14 cellular contexts compared by ENCODE assay signal in the genomic region with DNA sequence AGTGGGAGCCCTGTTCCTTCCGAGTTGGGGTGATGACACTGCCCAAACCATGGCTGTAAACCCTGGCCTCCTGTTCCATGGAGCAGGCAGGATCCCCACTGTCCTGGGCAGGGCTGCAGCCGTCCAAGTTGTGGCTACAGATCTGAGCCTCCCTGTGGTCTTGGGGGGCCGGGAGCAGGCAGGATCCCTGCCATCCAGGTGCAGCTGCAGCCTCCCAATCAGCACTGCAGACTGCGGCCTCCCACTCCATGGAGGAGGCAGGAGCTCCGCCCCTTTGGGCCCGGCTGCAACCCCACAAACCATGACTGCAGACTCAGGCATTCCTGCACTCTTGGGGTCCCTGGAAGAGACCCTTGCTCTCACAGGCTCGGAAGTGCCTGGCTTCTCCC.
"Had no signal": no experiment of that assay in that cellular context is flagged by ENCODE, and none has a peak within 500 bp of the region (broad histone marks: within the 10 kb centered on the region; RNA-seq: fewer than 3 reads in every experiment).

No MANE protein-coding gene starts in this region.

- H3K9me3 ChIP-seq: ascending aorta, breast epithelium, ovary, suprapubic skin had no signal

- H3K27me3 ChIP-seq: ascending aorta, breast epithelium, ovary, suprapubic skin had no signal

- H3K36me3 ChIP-seq: ascending aorta, breast epithelium, ovary, suprapubic skin had no signal

- ATAC-seq: activated CD4-positive, CD25-positive, alpha-beta regulatory T cell treated with anti-CD3 and anti-CD28 coated beads, Interleukin-2, amount 50 U/mL, for 24 hours; T-cell had no signal

- H3K27me3 Mint-ChIP-seq: activated naive CD8-positive, alpha-beta T cell treated with anti-CD3 and anti-CD28 coated beads, Interleukin-2, amount 50 U/mL, for 24 hours; T-cell had no signal

- H3K4me3 ChIP-seq: ascending aorta, breast epithelium, ovary, suprapubic skin had no signal

- H3K27ac ChIP-seq: ascending aorta, breast epithelium, ovary, suprapubic skin had no signal

- H3K9me3 Mint-ChIP-seq: activated naive CD4-positive, alpha-beta T cell treated with anti-CD3 and anti-CD28 coated beads for 36 hours; activated naive CD8-positive, alpha-beta T cell treated with anti-CD3 and anti-CD28 coated beads, Interleukin-2, amount 50 U/mL, for 24 hours; T-cell had no signal

- DNase-seq: activated naive CD4-positive, alpha-beta T cell treated with anti-CD3 and anti-CD28 coated beads for 36 hours; activated naive CD8-positive, alpha-beta T cell treated with anti-CD3 and anti-CD28 coated beads, Interleukin-2, amount 50 U/mL, for 24 hours; hippocampal formation; ovary; stimulated activated CD4-positive, alpha-beta T cell treated with anti-CD3 and anti-CD28 coated beads, Interleukin-15, amount 100 ng/mL, for 24 hours; stimulated activated CD4-positive, alpha-beta T cell treated with anti-CD3 and anti-CD28 coated beads, Interleukin-4, amount 100 ng/mL, for 1 hour; stimulated activated naive CD4-positive, alpha-beta T cell treated with Interleukin-2 at 50 U/mL for 16 hours; T-cell; T-helper 9 cell; trophoblast cell had no signal

- H3K4me1 ChIP-seq: ascending aorta, breast epithelium, suprapubic skin had no signal

- H3K4me3 Mint-ChIP-seq: activated naive CD4-positive, alpha-beta T cell treated with anti-CD3 and anti-CD28 coated beads for 36 hours; activated naive CD8-positive, alpha-beta T cell treated with anti-CD3 and anti-CD28 coated beads, Interleukin-2, amount 50 U/mL, for 24 hours; T-cell had no signal

- H3K4me1 Mint-ChIP-seq: T-cell had no signal

- H3K36me3 Mint-ChIP-seq: T-cell had no signal

- H3K27ac Mint-ChIP-seq: activated naive CD4-positive, alpha-beta T cell treated with anti-CD3 and anti-CD28 coated beads for 36 hours; activated naive CD8-positive, alpha-beta T cell treated with anti-CD3 and anti-CD28 coated beads, Interleukin-2, amount 50 U/mL, for 24 hours; T-cell had no signal
